In the genomic region with DNA sequence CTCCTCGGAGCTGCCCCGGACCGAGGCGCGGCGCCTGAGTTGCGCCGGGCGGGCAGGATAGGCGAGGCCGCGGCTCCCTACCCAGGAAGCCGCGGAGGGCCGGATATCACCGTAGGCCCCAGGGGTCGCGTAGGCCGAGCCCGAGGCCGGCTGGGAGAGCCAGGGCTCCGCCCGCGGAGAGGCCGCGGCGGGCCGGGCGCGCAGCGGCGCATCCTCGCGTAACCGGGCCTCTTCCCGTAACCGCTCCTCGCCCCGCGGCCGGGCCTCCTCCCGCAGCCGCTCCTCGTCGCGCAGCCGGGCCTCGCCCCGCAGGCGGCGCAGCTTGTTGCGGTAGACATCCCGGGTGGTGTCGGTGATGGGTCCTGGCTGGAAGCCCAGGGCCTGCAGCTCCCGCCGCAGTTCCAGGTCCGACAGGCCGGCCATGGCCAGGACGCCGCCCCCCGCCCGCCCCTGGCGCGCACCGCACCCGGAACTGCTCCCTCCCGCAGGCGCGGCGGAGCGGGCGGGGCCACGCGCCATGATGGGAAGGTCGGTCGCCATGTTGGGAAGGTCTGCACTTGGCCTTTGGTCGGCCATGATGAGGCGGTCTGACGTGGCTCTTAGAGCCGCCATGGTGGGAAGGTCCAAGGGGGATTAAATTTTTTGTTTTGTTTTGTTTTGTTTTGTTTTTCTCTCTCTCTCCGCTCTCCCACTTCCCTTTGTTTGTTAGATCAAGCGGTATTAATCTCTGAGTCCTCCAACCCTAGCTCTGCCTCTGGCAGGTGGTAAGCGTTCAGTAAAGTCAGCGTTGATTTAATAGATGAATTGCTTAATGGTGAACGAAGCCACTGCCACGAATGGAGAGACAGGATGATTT, we compare ENCODE assay signal across 8 cellular contexts. TPM values are rescaled to one million over a fixed set of nuclear protein-coding genes. Genes with fewer than 3 reads are reported as not detected.
DNase-seq lines count a peak whose midpoint lies in the region; ATAC-seq and TF ChIP-seq lines count a peak whose summit lies in the region.

A gene (minus strand): TSS at position 437 of the 856 bp plus-strand sequence. CDS start 14 bp downstream, at position 423.

- peak within 1 kb of the TSS; percentile 97 for H3K27ac ChIP-seq in upper lobe of right lung

- peaks cover 19% of the 10 kb centered on the region for H3K4me1 Mint-ChIP-seq in progenitor cell of endocrine pancreas (ENCODE audit: low read depth)

- peak within 1 kb of the TSS; percentile 99 for H3K4me3 Mint-ChIP-seq in progenitor cell of endocrine pancreas (ENCODE audit: low read depth)

- intact Hi-C loops in T-helper 1 cell treated with Interleukin-12 subunit alpha and Interleukin-12 subunit beta and Interleukin-4 antibody, amounts not matched to agents 30 ng/mL and 1 ng/mL, for 36 hours (cut with micrococcal nuclease), result loop anchor here (1.0 to 5.0 kb wide), 10 partner anchors 18 to 1898 kb away; a partner anchor contains a TSS
- intact Hi-C loops in left cardiac atrium (cut with DNase I) (loop anchor here in 1 of 2 donors (5.0 kb wide), 1 partner anchor 98 kb away; no protein-coding TSS in a partner anchor), upper lobe of right lung (cut with DNase I) (no loop called here)

- H3K27me3 ChIP-seq in upper lobe of right lung, result no peaks in the 10 kb centered on the region

- H3K27ac Mint-ChIP-seq in progenitor cell of endocrine pancreas, result peak within 1 kb of the TSS; percentile 97

- H3K4me3 ChIP-seq in upper lobe of right lung, result peak within 1 kb of the TSS; percentile 85

- TF ChIP-seq CTCF in GM13976 (IDR thresholded peaks at IDR 0.05; ENCODE audit: borderline replicate concordance, control extremely low read depth, extremely low read depth, insufficient read depth, missing control alignments) (no peak), progenitor cell of endocrine pancreas (IDR thresholded peaks at IDR 0.05; ENCODE audit: unreplicated experiment) (no peak), upper lobe of right lung (IDR thresholded peaks at IDR 0.05) (no peak)

- H3K27me3 Mint-ChIP-seq in progenitor cell of endocrine pancreas, result peaks cover 6% of the 10 kb centered on the region

- DNase-seq in GM13976 (ENCODE audit: low spot score) (peak; percentile 98), NCI-H1694 (lab: John Stamatoyannopoulos, UW) (peak; percentile 52), amniotic epithelial cell (ENCODE audit: low read depth) (peak; percentile 90), left cardiac atrium (peak; percentile 95), progenitor cell of endocrine pancreas (ENCODE audit: low spot score, unreplicated experiment) (peak; percentile 83), upper lobe of right lung (peak; percentile 97)

- in situ Hi-C loops in GM13976 (cut with MboI; ENCODE audit: low sequenced_read_pairs, unreplicated experiment), result no loop called here

- H3K36me3 ChIP-seq in upper lobe of right lung, result peaks cover 14% of the 10 kb centered on the region

- no peaks in the 10 kb centered on the region for H3K9me3 ChIP-seq in upper lobe of right lung

- H3K36me3 Mint-ChIP-seq in progenitor cell of endocrine pancreas (ENCODE audit: insufficient read depth), result peaks cover 3% of the 10 kb centered on the region

- peaks cover 24% of the 10 kb centered on the region for H3K4me1 ChIP-seq in upper lobe of right lung

- H3K9me3 Mint-ChIP-seq in progenitor cell of endocrine pancreas (ENCODE audit: low read depth), result no peaks in the 10 kb centered on the region

- peak; percentile 89 for ATAC-seq in HG02852 (IDR thresholded peaks at IDR 0.05; ENCODE audit: unreplicated experiment)
- peak; percentile 98 for ATAC-seq in left cardiac atrium
- ATAC-seq in upper lobe of right lung, result peak; percentile 97

RNA-seq across cellular contexts. Expression of the gene that starts here (rescaled TPM):
- total RNA-seq in T-helper 1 cell treated with Interleukin-12 subunit alpha and Interleukin-12 subunit beta and Interleukin-4 antibody, amounts not matched to agents 30 ng/mL and 1 ng/mL, for 36 hours, result 77.0 and 77.2 TPM in 2 replicates
- total RNA-seq in left cardiac atrium (10 to 100 TPM; 26.0 to 33.7 TPM), progenitor cell of endocrine pancreas (69.9 and 73.6 TPM in 2 replicates), upper lobe of right lung (61.5 TPM)

Comparison
In these comparisons a context has a peak if more than half of its experiments do, and no peak if none do; other contexts are left out.
1. Peak in every context shown above with its lines: DNase-seq, ATAC-seq, H3K4me3 ChIP-seq and H3K27ac ChIP-seq.